28 cellular contexts compared by ENCODE assay signal in genomic region chr2:67669796-67670195, GRCh38.
"Had no signal": no experiment of that assay in that cellular context is flagged by ENCODE, and none has a peak within 500 bp of the region (broad histone marks: within the 10 kb centered on the region; RNA-seq: fewer than 3 reads in every experiment).

No MANE protein-coding gene starts in this region.

- H3K9me3 ChIP-seq: ascending aorta, breast epithelium, esophagus muscularis mucosa had no signal

- DNase-seq: activated CD4-positive, alpha-beta memory T cell treated with anti-CD3 and anti-CD28 coated beads for 36 hours; activated CD4-positive, alpha-beta T cell treated with anti-CD3 and anti-CD28 coated beads for 36 hours; activated CD4-positive, alpha-beta T cell treated with anti-CD3 and anti-CD28 coated beads, Interleukin-2, amount 10 ng/mL, durations not matched to agents 24 days and 14 days; activated CD4-positive, CD25-positive, alpha-beta regulatory T cell; activated CD4-positive, CD25-positive, alpha-beta regulatory T cell treated with anti-CD3 and anti-CD28 coated beads, Interleukin-2, amount 50 U/mL, for 72 hours; activated CD8-positive, alpha-beta memory T cell treated with anti-CD3 and anti-CD28 coated beads, Interleukin-2, amount 10 ng/mL, durations not matched to agents 7 days and 5 days; activated CD8-positive, alpha-beta memory T cell treated with anti-CD3 and anti-CD28 coated beads, Interleukin-2, amount 50 U/mL, for 4 hours; activated CD8-positive, alpha-beta T cell treated with anti-CD3 and anti-CD28 coated beads, Interleukin-2, amount 10 ng/mL, durations not matched to agents 7 days and 5 days; activated effector memory CD4-positive, alpha-beta T cell treated with anti-CD3 and anti-CD28 coated beads, Interleukin-2, amount 50 U/mL, for 16 hours; activated naive CD4-positive, alpha-beta T cell; activated naive CD4-positive, alpha-beta T cell treated with anti-CD3 and anti-CD28 coated beads, Interleukin-2, amount 10 ng/mL, durations not matched to agents 7 days and 5 days; activated naive CD8-positive, alpha-beta T cell treated with anti-CD3 and anti-CD28 coated beads, Interleukin-2, amount 10 ng/mL, durations not matched to agents 7 days and 5 days; activated T-cell treated with anti-CD3 and anti-CD28 coated beads, Interleukin-2, amount 50 U/mL, for 1 hour; activated T-cell treated with anti-CD3 and anti-CD28 coated beads, Interleukin-2, amount 50 U/mL, for 48 hours; central memory CD4-positive, alpha-beta T cell; cerebellar nuclear complex; dorsolateral prefrontal cortex; effector memory CD8-positive, alpha-beta T cell; erythroblast; foreskin fibroblast; glutamatergic neuron; T-helper 2 cell had no signal

- H3K27ac ChIP-seq: ascending aorta, breast epithelium, cardiac muscle cell, coronary artery, dorsolateral prefrontal cortex, esophagus muscularis mucosa had no signal

- H3K27me3 ChIP-seq: ascending aorta, breast epithelium, cardiac muscle cell, esophagus muscularis mucosa had no signal

- H3K36me3 ChIP-seq: ascending aorta, breast epithelium, cardiac muscle cell, esophagus muscularis mucosa had no signal

- H3K4me1 ChIP-seq: breast epithelium had no signal

- ATAC-seq: activated CD4-positive, alpha-beta T cell treated with anti-CD3 and anti-CD28 coated beads for 36 hours; activated CD8-positive, alpha-beta memory T cell treated with anti-CD3 and anti-CD28 coated beads, Interleukin-2, amount 10 ng/mL, durations not matched to agents 7 days and 5 days; activated CD8-positive, alpha-beta T cell treated with anti-CD3 and anti-CD28 coated beads, Interleukin-2, amount 10 ng/mL, durations not matched to agents 7 days and 5 days; activated naive CD4-positive, alpha-beta T cell treated with anti-CD3 and anti-CD28 coated beads, Interleukin-2, amount 50 U/mL, for 72 hours; effector memory CD8-positive, alpha-beta T cell had no signal

- H3K4me3 ChIP-seq: ascending aorta, breast epithelium, cardiac muscle cell, coronary artery, dorsolateral prefrontal cortex, esophagus muscularis mucosa had no signal
